ENCODE assay signal across 8 cellular contexts in genomic region chr17:47978324-47978723, GRCh38. TPM values are rescaled to one million over a fixed set of nuclear protein-coding genes. Genes with fewer than 3 reads are reported as not detected.
DNase-seq lines count a peak whose midpoint lies in the region; ATAC-seq and TF ChIP-seq lines count a peak whose summit lies in the region.

No MANE protein-coding gene starts in this region.

- no peaks in the 10 kb centered on the region for H3K27me3 ChIP-seq in WERI-Rb-1 (ENCODE audit: insufficient read depth, low read depth, severe bottlenecking)

- no peaks in the 10 kb centered on the region for H3K9me3 ChIP-seq in WERI-Rb-1 (ENCODE audit: severe bottlenecking)

- DNase-seq in SKM-1 treated with dmso at 0.1 percent for 144 hours (lab: John Stamatoyannopoulos, UW; ENCODE audit: unreplicated experiment) (peak; percentile 34), SKM-1 (lab: John Stamatoyannopoulos, UW; ENCODE audit: unreplicated experiment) (no peak), NCI-H2107 (lab: John Stamatoyannopoulos, UW) (peak; percentile 52), WERI-Rb-1 (peak; percentile 89), left colon (peak in 1 of 2 donors; percentile 64)
- peak; percentile 26 for DNase-seq in central memory CD4-positive, alpha-beta T cell
- peak; percentile 6 for DNase-seq in stimulated activated CD8-positive, alpha-beta memory T cell treated with anti-CD3 and anti-CD28 coated beads, Interleukin-15, amount 100 ng/mL, for 24 hours (ENCODE audit: low read depth)

- peak; percentile 93 for TF ChIP-seq CTCF in WERI-Rb-1 (IDR thresholded peaks at IDR 0.05; ENCODE audit: low read depth, low read length)

- H3K4me3 ChIP-seq in WERI-Rb-1 (ENCODE audit: low read depth, low read length) = no peak overlapping the region

- ATAC-seq in left colon = peak; percentile 73
- ATAC-seq in HG03025 (IDR thresholded peaks at IDR 0.05; ENCODE audit: low FRiP score, unreplicated experiment) = no peak

- intact Hi-C loops in left colon (cut with DNase I, micrococcal nuclease) = loop anchor here in 1 of 2 donors (2.0 kb wide), 1 partner anchor 40 kb away; no protein-coding TSS in a partner anchor

- H3K36me3 ChIP-seq in WERI-Rb-1 = peaks cover 96% of the 10 kb centered on the region

- no peak overlapping the region for H3K27ac ChIP-seq in WERI-Rb-1

RNA-seq across cellular contexts. Expression of gene CDK5RAP3, which starts 7.4 kb away (rescaled TPM):
- 100 to 1,000 TPM; 136 to 187 TPM for total RNA-seq in left colon

RNA-seq across cellular contexts. Expression of gene PRR15L, which starts 20.6 kb away (rescaled TPM):
- 100 to 1,000 TPM; 237 to 279 TPM for total RNA-seq in left colon

RNA-seq across cellular contexts. Expression of gene PNPO, which starts 37.0 kb away (rescaled TPM):
- 10 to 100 TPM; 24.9 to 26.0 TPM for total RNA-seq in left colon

RNA-seq across cellular contexts. Expression of gene COPZ2, which starts 59.3 kb away (rescaled TPM):
- 1 to 10 TPM; 7.1 to 8.7 TPM for total RNA-seq in left colon
